Comparison of ENCODE assay signal across 1 cellular context in the genomic region with DNA sequence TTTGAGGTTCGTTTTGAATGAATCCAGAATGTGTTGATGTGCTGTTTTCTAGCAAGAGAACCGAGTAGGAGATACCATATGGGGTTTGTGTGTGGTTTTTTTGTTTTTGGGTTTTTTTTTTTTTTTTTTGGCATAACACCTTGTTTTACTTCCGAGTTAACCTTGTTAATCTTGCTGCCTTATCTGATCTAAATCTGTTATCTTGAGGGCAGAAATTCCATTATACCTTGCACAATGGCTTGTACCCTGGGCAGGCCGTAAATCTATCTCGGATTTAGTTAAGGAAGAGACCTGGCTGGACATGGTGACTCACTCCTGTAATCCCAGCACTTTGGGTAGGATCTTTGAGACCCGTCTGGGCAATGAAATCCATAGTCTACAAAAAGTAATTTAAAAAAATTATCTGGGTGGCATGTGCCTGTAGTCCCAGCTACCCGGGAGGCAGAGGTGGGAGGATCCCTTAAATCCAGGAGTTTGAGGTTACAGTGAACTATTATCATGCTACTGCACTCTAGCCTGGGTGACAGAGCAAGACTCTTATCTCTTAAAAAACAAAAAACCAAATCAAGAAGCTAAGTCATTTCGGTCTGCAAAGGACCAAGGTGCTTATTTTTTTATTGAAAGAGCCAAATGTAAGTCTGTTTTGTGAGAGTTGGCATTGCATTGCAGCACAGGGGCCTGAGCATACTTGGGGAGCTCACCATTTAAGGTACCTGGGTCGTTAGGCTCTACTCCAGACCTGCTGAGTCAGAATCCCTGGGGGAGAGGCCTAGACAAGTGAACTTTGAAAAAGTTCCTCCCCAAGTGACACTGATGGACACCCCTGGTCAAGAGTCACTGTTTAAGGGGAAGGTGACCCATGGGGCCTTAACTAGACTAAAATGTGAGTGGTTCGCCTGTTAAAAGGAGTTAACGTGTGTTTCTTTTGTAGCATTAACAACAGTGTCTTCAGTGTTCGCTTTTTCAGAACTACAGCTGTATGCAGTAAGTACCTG.
TF ChIP-seq lines count a peak whose summit lies in the region.

No MANE protein-coding gene starts in this region.

TF ChIP-seq in K562, 482 proteins besides CTCF, POLR2A, EP300 and RAD21 (continued from another document):
- TF ChIP-seq, protein P1, sequence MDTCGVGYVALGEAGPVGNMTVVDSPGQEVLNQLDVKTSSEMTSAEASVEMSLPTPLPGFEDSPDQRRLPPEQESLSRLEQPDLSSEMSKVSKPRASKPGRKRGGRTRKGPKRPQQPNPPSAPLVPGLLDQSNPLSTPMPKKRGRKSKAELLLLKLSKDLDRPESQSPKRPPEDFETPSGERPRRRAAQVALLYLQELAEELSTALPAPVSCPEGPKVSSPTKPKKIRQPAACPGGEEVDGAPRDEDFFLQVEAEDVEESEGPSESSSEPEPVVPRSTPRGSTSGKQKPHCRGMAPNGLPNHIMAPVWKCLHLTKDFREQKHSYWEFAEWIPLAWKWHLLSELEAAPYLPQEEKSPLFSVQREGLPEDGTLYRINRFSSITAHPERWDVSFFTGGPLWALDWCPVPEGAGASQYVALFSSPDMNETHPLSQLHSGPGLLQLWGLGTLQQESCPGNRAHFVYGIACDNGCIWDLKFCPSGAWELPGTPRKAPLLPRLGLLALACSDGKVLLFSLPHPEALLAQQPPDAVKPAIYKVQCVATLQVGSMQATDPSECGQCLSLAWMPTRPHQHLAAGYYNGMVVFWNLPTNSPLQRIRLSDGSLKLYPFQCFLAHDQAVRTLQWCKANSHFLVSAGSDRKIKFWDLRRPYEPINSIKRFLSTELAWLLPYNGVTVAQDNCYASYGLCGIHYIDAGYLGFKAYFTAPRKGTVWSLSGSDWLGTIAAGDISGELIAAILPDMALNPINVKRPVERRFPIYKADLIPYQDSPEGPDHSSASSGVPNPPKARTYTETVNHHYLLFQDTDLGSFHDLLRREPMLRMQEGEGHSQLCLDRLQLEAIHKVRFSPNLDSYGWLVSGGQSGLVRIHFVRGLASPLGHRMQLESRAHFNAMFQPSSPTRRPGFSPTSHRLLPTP (IDR thresholded peaks at IDR 0.05; ENCODE audit: borderline replicate concordance, extremely low read depth, insufficient read length): no peak
- TF ChIP-seq SMARCE1 (IDR thresholded peaks at IDR 0.05) (peak; percentile 93), ZBTB1 (CRISPR knock-in tag; IDR thresholded peaks at IDR 0.05; ENCODE audit: borderline replicate concordance, low read depth) (no peak), ZC3H11A (IDR thresholded peaks at IDR 0.05; ENCODE audit: low read depth, low read length) (no peak), PPARD (CRISPR knock-in tag; IDR thresholded peaks at IDR 0.05) (no peak), FOXJ2 (tag; IDR thresholded peaks at IDR 0.05) (no peak), CREBBP (IDR thresholded peaks at IDR 0.05; ENCODE audit: low read depth, low read length) (no peak), SLC30A9 (CRISPR knock-in tag; IDR thresholded peaks at IDR 0.05) (no peak), WHSC1 (IDR thresholded peaks at IDR 0.05; ENCODE audit: low read length) (no peak), RBM17 (IDR thresholded peaks at IDR 0.05; ENCODE audit: borderline replicate concordance, low read depth, low read length) (no peak), BACH1 (tag; IDR thresholded peaks at IDR 0.05) (no peak), KDM1A (IDR thresholded peaks at IDR 0.05) (peak; percentile 97), POLR2AphosphoS5 (IDR thresholded peaks at IDR 0.05; ENCODE audit: control insufficient read depth, insufficient read depth, low read depth, low read length) (no peak), CHD2 (IDR thresholded peaks at IDR 0.05; ENCODE audit: low read depth, low read length) (no peak), ZNF175 (CRISPR knock-in tag; IDR thresholded peaks at IDR 0.05; ENCODE audit: low read depth) (no peak), CBX2 (IDR thresholded peaks at IDR 0.05; ENCODE audit: insufficient read depth, low read length, poor library complexity, severe bottlenecking) (no peak)
- TF ChIP-seq, protein P2, sequence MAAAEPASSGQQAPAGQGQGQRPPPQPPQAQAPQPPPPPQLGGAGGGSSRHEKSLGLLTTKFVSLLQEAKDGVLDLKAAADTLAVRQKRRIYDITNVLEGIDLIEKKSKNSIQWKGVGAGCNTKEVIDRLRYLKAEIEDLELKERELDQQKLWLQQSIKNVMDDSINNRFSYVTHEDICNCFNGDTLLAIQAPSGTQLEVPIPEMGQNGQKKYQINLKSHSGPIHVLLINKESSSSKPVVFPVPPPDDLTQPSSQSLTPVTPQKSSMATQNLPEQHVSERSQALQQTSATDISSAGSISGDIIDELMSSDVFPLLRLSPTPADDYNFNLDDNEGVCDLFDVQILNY (CRISPR knock-in tag; IDR thresholded peaks at IDR 0.05): no peak
- TF ChIP-seq, protein P3, sequence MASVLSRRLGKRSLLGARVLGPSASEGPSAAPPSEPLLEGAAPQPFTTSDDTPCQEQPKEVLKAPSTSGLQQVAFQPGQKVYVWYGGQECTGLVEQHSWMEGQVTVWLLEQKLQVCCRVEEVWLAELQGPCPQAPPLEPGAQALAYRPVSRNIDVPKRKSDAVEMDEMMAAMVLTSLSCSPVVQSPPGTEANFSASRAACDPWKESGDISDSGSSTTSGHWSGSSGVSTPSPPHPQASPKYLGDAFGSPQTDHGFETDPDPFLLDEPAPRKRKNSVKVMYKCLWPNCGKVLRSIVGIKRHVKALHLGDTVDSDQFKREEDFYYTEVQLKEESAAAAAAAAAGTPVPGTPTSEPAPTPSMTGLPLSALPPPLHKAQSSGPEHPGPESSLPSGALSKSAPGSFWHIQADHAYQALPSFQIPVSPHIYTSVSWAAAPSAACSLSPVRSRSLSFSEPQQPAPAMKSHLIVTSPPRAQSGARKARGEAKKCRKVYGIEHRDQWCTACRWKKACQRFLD (CRISPR knock-in tag; IDR thresholded peaks at IDR 0.05): no peak
- TF ChIP-seq, protein P4, sequence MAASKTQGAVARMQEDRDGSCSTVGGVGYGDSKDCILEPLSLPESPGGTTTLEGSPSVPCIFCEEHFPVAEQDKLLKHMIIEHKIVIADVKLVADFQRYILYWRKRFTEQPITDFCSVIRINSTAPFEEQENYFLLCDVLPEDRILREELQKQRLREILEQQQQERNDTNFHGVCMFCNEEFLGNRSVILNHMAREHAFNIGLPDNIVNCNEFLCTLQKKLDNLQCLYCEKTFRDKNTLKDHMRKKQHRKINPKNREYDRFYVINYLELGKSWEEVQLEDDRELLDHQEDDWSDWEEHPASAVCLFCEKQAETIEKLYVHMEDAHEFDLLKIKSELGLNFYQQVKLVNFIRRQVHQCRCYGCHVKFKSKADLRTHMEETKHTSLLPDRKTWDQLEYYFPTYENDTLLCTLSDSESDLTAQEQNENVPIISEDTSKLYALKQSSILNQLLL (CRISPR knock-in tag; IDR thresholded peaks at IDR 0.05; ENCODE audit: borderline replicate concordance): no peak
